1 cellular context compared by ENCODE assay signal in genomic region chr15:38532728-38533127, GRCh38.
A peak's percentile ranks its signal among the peaks of the same experiment; 100 is the strongest.
TF ChIP-seq lines count a peak whose summit lies in the region.

No MANE protein-coding gene starts in this region.

TF ChIP-seq in K562, 482 proteins besides CTCF, POLR2A, EP300 and RAD21:
- TF ChIP-seq STAT5A (IDR thresholded peaks at IDR 0.05; ENCODE audit: borderline replicate concordance, low read length) (no peak), BHLHE40 (IDR thresholded peaks at IDR 0.05; ENCODE audit: low read length) (peak; percentile 58; the same call in 1 of the 2 replicates), PBX2 (CRISPR knock-in tag; IDR thresholded peaks at IDR 0.05; ENCODE audit: low read depth) (no peak), PBX2 (tag; conservative IDR thresholded peaks at IDR 0.05; ENCODE audit: low read depth) (no peak), HDAC2 (IDR thresholded peaks at IDR 0.05) (no peak), U2AF2 (optimal IDR thresholded peaks at IDR 0.05; ENCODE audit: low read depth, low read length) (no peak), NFRKB (IDR thresholded peaks at IDR 0.05; ENCODE audit: low read depth) (no peak), E2F3 (CRISPR knock-in tag; IDR thresholded peaks at IDR 0.05) (no peak), CLOCK (CRISPR knock-in tag; IDR thresholded peaks at IDR 0.05; ENCODE audit: borderline replicate concordance) (no peak), TAL1 (IDR thresholded peaks at IDR 0.05) (peak; percentile 54; the same call in 1 of the 2 replicates), MCM2 (IDR thresholded peaks at IDR 0.05; ENCODE audit: low read depth) (no peak), CBFA2T3 (IDR thresholded peaks at IDR 0.05) (peak; percentile 73), ARID1B (IDR thresholded peaks at IDR 0.05) (0 out of 2 replicates have a peak, but pooled peaks have one; percentile 9)
TF ChIP-seq in K562: peak in this region for 4.
